Comparison of ENCODE assay signal across 1 cellular context in genomic region chr1:201884472-201884871, GRCh38.
TF ChIP-seq lines count a peak whose summit lies in the region.

No MANE protein-coding gene starts in this region.

TF ChIP-seq in HCT116, 20 proteins besides CTCF, POLR2A, EP300 and RAD21 (continued from another document):
- TF ChIP-seq EGR1 (IDR thresholded peaks at IDR 0.05; ENCODE audit: low read depth) (no peak), SIN3A (IDR thresholded peaks at IDR 0.05; ENCODE audit: low read depth) (no peak), EZH2 (IDR thresholded peaks at IDR 0.05) (no peak), POLR2AphosphoS5 (IDR thresholded peaks at IDR 0.05; ENCODE audit: low read depth, low read length) (no peak), ZFX (IDR thresholded peaks at IDR 0.05) (no peak), EZH2phosphoT487 (IDR thresholded peaks at IDR 0.05; ENCODE audit: borderline replicate concordance) (no peak), CBX3 (IDR thresholded peaks at IDR 0.05; ENCODE audit: low read depth) (no peak), REST (IDR thresholded peaks at IDR 0.05; ENCODE audit: low read depth) (no peak), JUND (IDR thresholded peaks at IDR 0.05) (no peak)
- TF ChIP-seq, protein P1, sequence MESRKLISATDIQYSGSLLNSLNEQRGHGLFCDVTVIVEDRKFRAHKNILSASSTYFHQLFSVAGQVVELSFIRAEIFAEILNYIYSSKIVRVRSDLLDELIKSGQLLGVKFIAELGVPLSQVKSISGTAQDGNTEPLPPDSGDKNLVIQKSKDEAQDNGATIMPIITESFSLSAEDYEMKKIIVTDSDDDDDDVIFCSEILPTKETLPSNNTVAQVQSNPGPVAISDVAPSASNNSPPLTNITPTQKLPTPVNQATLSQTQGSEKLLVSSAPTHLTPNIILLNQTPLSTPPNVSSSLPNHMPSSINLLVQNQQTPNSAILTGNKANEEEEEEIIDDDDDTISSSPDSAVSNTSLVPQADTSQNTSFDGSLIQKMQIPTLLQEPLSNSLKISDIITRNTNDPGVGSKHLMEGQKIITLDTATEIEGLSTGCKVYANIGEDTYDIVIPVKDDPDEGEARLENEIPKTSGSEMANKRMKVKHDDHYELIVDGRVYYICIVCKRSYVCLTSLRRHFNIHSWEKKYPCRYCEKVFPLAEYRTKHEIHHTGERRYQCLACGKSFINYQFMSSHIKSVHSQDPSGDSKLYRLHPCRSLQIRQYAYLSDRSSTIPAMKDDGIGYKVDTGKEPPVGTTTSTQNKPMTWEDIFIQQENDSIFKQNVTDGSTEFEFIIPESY (IDR thresholded peaks at IDR 0.05; ENCODE audit: extremely low read depth, insufficient replicate concordance, low read length) = no peak
- TF ChIP-seq, protein P2, sequence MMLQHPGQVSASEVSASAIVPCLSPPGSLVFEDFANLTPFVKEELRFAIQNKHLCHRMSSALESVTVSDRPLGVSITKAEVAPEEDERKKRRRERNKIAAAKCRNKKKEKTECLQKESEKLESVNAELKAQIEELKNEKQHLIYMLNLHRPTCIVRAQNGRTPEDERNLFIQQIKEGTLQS (IDR thresholded peaks at IDR 0.05) = no peak
TF ChIP-seq in HCT116: peak in this region for 0.
